ENCODE assay signal across 1 cellular context in genomic region chr20:10962937-10963336, GRCh38.
TF ChIP-seq lines count a peak whose summit lies in the region.

No MANE protein-coding gene starts in this region.

TF ChIP-seq in HepG2, 621 proteins besides CTCF, POLR2A, EP300 and RAD21:
- TF ChIP-seq USF2 (IDR thresholded peaks at IDR 0.05; ENCODE audit: low read depth, low read length) (peak; percentile 55), USF2 (CRISPR knock-in tag; IDR thresholded peaks at IDR 0.05; ENCODE audit: borderline replicate concordance) (no peak), TBP (CRISPR knock-in tag; IDR thresholded peaks at IDR 0.05) (no peak)
